ENCODE assay signal across 28 cellular contexts in genomic region chr2:107627926-107628325, GRCh38.
"Had no signal": no experiment of that assay in that cellular context is flagged by ENCODE, and none has a peak within 500 bp of the region (broad histone marks: within the 10 kb centered on the region; RNA-seq: fewer than 3 reads in every experiment).

No MANE protein-coding gene starts in this region.

- H3K4me3 ChIP-seq: colonic mucosa, coronary artery, dorsolateral prefrontal cortex, esophagus muscularis mucosa, esophagus squamous epithelium, gastrocnemius medialis, gastroesophageal sphincter, heart left ventricle, heart right ventricle had no signal

- H3K4me1 ChIP-seq: colonic mucosa, esophagus muscularis mucosa, esophagus squamous epithelium, foreskin keratinocyte, gastrocnemius medialis, gastroesophageal sphincter, heart left ventricle, heart right ventricle had no signal

- ATAC-seq: effector memory CD8-positive, alpha-beta T cell; esophagus mucosa; foreskin keratinocyte; gastrocnemius medialis; gastroesophageal sphincter; heart left ventricle; heart right ventricle had no signal

- H3K27me3 ChIP-seq: colonic mucosa, dorsolateral prefrontal cortex, esophagus muscularis mucosa, esophagus squamous epithelium, foreskin keratinocyte, gastrocnemius medialis, gastroesophageal sphincter, heart left ventricle, heart right ventricle had no signal

- H3K9me3 ChIP-seq: colonic mucosa, gastrocnemius medialis had no signal

- H3K27ac ChIP-seq: colonic mucosa, coronary artery, dorsolateral prefrontal cortex, epithelial cell of prostate, esophagus muscularis mucosa, esophagus squamous epithelium, foreskin keratinocyte, gastrocnemius medialis, gastroesophageal sphincter, heart left ventricle, heart right ventricle had no signal

- FAIRE-seq: colon, endometrium, endothelial cell of umbilical vein, frontal cortex had no signal

- H3K36me3 ChIP-seq: colonic mucosa, esophagus muscularis mucosa, esophagus squamous epithelium, gastrocnemius medialis, gastroesophageal sphincter, heart left ventricle, heart right ventricle had no signal

- DNase-seq: colonic mucosa; cortex of kidney; dermis blood vessel endothelial cell; dorsolateral prefrontal cortex; effector CD4-positive, alpha-beta T cell; effector CD8-positive, alpha-beta T cell; effector memory CD4-positive, alpha-beta T cell; effector memory CD8-positive, alpha-beta T cell; endodermal cell; erythroblast; esophagus squamous epithelium; foreskin fibroblast; foreskin keratinocyte; foreskin melanocyte; gastrocnemius medialis; glutamatergic neuron; head of caudate nucleus; heart left ventricle; heart right ventricle had no signal
